16 cellular contexts compared by ENCODE assay signal in the genomic region with DNA sequence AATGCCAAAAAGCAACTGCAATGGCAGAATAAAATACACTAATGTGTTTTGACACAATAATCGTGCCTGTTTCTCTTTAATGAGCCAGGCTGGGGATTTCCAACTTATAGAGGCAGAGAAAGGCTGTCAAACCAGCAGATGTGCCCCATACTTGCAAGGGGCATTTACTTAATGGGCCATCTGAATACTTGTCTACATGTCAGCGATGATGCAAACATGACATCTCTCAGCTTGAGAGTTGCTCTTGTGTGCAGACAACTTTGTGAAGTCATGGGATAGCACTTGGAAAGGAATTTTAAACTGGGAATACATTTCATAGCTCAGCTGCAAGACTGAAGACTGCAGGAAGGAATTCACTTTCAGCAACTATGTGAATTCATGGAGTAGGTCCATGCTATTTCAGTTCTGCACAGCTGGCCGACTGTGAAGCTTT.
DNase-seq lines count a peak whose midpoint lies in the region; ATAC-seq, FAIRE-seq and TF ChIP-seq lines count a peak whose summit lies in the region.
"Had no signal": no experiment of that assay in that cellular context is flagged by ENCODE, and none has a peak within 500 bp of the region (broad histone marks: within the 10 kb centered on the region; RNA-seq: fewer than 3 reads in every experiment).

No MANE protein-coding gene starts in this region.

- intact Hi-C loops in thyroid gland (cut with DNase I): no loop called here

- no peak overlapping the region for H3K4me3 ChIP-seq in fibroblast of mammary gland (ENCODE audit: control insufficient read depth, low read depth, low read length)
- no peak overlapping the region for H3K4me3 ChIP-seq in mesodermal cell (ENCODE audit: extremely low read depth, insufficient read depth, low read length, poor library complexity, severe bottlenecking)
- H3K4me3 ChIP-seq in thyroid gland (replicated peaks in 1 of 3): no peak overlapping the region

- H3K9me3 ChIP-seq in mesodermal cell (ENCODE audit: control insufficient read depth, low read length): no peaks in the 10 kb centered on the region
- H3K9me3 ChIP-seq in thyroid gland: no peaks in the 10 kb centered on the region
- H3K9me3 ChIP-seq: Caco-2 had no signal

- H3K36me3 ChIP-seq in mesodermal cell (ENCODE audit: control insufficient read depth, insufficient read depth, low read length) (no peaks in the 10 kb centered on the region), thyroid gland (no peaks in the 10 kb centered on the region)

- peaks cover 33% of the 10 kb centered on the region for H3K4me1 ChIP-seq in mesodermal cell (ENCODE audit: control insufficient read depth, insufficient read depth, low read length, poor library complexity, severe bottlenecking)
- H3K4me1 ChIP-seq in thyroid gland: peaks cover 21 to 22% of the 10 kb centered on the region in 2 donors
- H3K4me1 ChIP-seq: Caco-2, parathyroid adenoma had no signal

- WGBS in mesodermal cell (ENCODE audit: insufficient coverage in 2 of 2), 2 experiments: 87 to 90% methylated on average over 3 of the region's 3 CpGs
- WGBS in thyroid gland, 2 donors: 33 to 37% methylated on average over 3 of the region's 3 CpGs

- peak overlapping the region; percentile 17 for H3K27ac ChIP-seq in mesodermal cell (ENCODE audit: low read depth, low read length, severe bottlenecking)
- H3K27ac ChIP-seq in thyroid gland: peak overlapping the region; percentile 7 to 75 (median 50)
- H3K27ac ChIP-seq: parathyroid adenoma had no signal

- ATAC-seq in GM18861 (IDR thresholded peaks at IDR 0.05; ENCODE audit: unreplicated experiment) (no peak), GM18519 (IDR thresholded peaks at IDR 0.05; ENCODE audit: low FRiP score, unreplicated experiment) (no peak)
- ATAC-seq: esophagus mucosa, left colon had no signal

- DNase-seq in amniotic epithelial cell (ENCODE audit: low read depth) (peak; percentile 81), fibroblast of mammary gland (ENCODE audit: low read depth) (peak; percentile 32), thyroid gland (peak; percentile 27 to 48), D721Med (ENCODE audit: insufficient read length, low spot score) (no peak)
- no peak for DNase-seq in activated CD8-positive, alpha-beta memory T cell treated with anti-CD3 and anti-CD28 coated beads, Interleukin-2, amount 50 U/mL, for 4 hours
- DNase-seq: activated T-cell treated with anti-CD3 and anti-CD28 coated beads for 4 hours, Caco-2, GOT3, left colon, NCI-H1092, SIG-M5 had no signal

- H3K27me3 ChIP-seq in thyroid gland: no peaks in the 10 kb centered on the region

- no peak for FAIRE-seq in D721Med (lab: Jason Lieb, UNC)

- no peak for TF ChIP-seq CTCF in fibroblast of mammary gland (conservative IDR thresholded peaks at IDR 0.05; ENCODE audit: control insufficient read depth, insufficient read depth, low read depth, low read length)
- TF ChIP-seq CTCF in thyroid gland (IDR thresholded peaks at IDR 0.05): peak in 2 of 6 experiments; percentile 14 to 35
- no peak for TF ChIP-seq CTCF in D721Med (IDR thresholded peaks at IDR 0.05; ENCODE audit: insufficient read depth, missing control alignments)

- no peak for TF ChIP-seq POLR2A in thyroid gland (IDR thresholded peaks at IDR 0.05)

Comparison
In these comparisons a context has a peak if more than half of its experiments do, and no peak if none do; other contexts are left out.
1. DNase-seq: peak in amniotic epithelial cell (single experiment), fibroblast of mammary gland (single experiment) and thyroid gland (2 of 2); none in activated CD8-positive, alpha-beta memory T cell treated with anti-CD3 and anti-CD28 coated beads, Interleukin-2, amount 50 U/mL, for 4 hours (single experiment) and D721Med (single experiment).